16 cellular contexts compared by ENCODE assay signal in the genomic region with DNA sequence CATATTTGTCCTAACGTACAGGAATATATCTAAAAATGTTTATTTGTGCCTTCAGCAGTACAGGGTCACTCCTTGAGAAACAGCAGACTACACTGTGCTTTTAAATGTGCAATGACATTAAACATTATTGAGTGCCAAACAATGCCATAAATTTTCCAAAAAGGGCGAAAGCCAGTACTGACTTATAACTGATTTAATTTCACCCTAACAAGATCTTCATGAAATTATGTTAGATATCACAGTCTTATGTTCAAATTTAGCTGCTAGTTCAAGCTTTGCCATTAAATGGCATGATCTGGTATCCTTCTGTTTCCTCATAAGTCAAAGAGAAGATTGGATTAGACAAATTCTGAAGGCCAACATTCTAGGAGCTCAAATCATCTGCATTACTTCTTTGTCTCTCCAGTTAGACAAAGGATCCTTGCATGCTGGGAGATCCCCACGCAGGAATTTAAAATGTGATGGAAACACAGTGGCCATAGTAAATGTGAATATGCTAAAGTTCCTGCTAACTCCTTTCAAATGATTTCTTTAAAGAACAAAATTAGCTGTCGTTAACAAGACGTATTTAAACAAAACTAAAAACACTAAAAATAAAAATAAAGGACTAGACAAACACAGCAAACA.
"Had no signal": no experiment of that assay in that cellular context is flagged by ENCODE, and none has a peak within 500 bp of the region (broad histone marks: within the 10 kb centered on the region; RNA-seq: fewer than 3 reads in every experiment).

No MANE protein-coding gene starts in this region.

- DNase-seq: activated naive CD4-positive, alpha-beta T cell treated with anti-CD3 and anti-CD28 coated beads, Interleukin-2, amount 50 U/mL, for 16 hours; adrenal gland; cortex of kidney; effector memory CD8-positive, alpha-beta T cell; erythroblast; glutamatergic neuron; immature natural killer cell; left cardiac atrium; naive thymus-derived CD4-positive, alpha-beta T cell; occipital lobe; stimulated activated CD4-positive, alpha-beta T cell treated with anti-CD3 and anti-CD28 coated beads, Interleukin-2, amount 100 ng/mL, for 24 hours; stimulated activated naive CD4-positive, alpha-beta T cell had no signal

- H3K9me3 ChIP-seq: adrenal gland, suprapubic skin had no signal

- H3K36me3 Mint-ChIP-seq: immature natural killer cell had no signal

- H3K36me3 ChIP-seq: adrenal gland, suprapubic skin had no signal

- H3K27ac ChIP-seq: adrenal gland, suprapubic skin had no signal

- H3K27me3 ChIP-seq: adrenal gland, suprapubic skin had no signal

- H3K4me3 ChIP-seq: adrenal gland, lung, suprapubic skin had no signal

- H3K27ac Mint-ChIP-seq: effector memory CD8-positive, alpha-beta T cell; immature natural killer cell had no signal

- H3K4me3 Mint-ChIP-seq: central memory CD8-positive, alpha-beta T cell; effector memory CD8-positive, alpha-beta T cell; immature natural killer cell; naive thymus-derived CD4-positive, alpha-beta T cell had no signal

- H3K4me1 ChIP-seq: adrenal gland, suprapubic skin had no signal

- H3K9me3 Mint-ChIP-seq: central memory CD8-positive, alpha-beta T cell; effector memory CD8-positive, alpha-beta T cell; naive thymus-derived CD4-positive, alpha-beta T cell had no signal

- FAIRE-seq: urothelium cell line had no signal

- H3K27me3 Mint-ChIP-seq: central memory CD8-positive, alpha-beta T cell; effector memory CD8-positive, alpha-beta T cell had no signal
